In genomic region chr3:13575459-13576061, GRCh38 we compare ENCODE assay signal across 17 cellular contexts. TPM values are rescaled to one million over a fixed set of nuclear protein-coding genes. Genes with fewer than 3 reads are reported as not detected.
DNase-seq lines count a peak whose midpoint lies in the region; ATAC-seq and TF ChIP-seq lines count a peak whose summit lies in the region.
"Had no signal": no experiment of that assay in that cellular context is flagged by ENCODE, and none has a peak within 500 bp of the region (broad histone marks: within the 10 kb centered on the region; RNA-seq: fewer than 3 reads in every experiment).

No MANE protein-coding gene starts in this region.

- peak; percentile 13 for ATAC-seq in activated CD8-positive, alpha-beta T cell treated with anti-CD3 and anti-CD28 coated beads for 36 hours
- no peak for ATAC-seq in activated CD8-positive, alpha-beta T cell treated with anti-CD3 and anti-CD28 coated beads, Interleukin-2, amount 10 ng/mL, durations not matched to agents 7 days and 5 days
- no peak for ATAC-seq in GM18907 (IDR thresholded peaks at IDR 0.05; ENCODE audit: unreplicated experiment)
- ATAC-seq: gastrocnemius medialis had no signal

- TF ChIP-seq CTCF in activated CD8-positive, alpha-beta T cell treated with anti-CD3 and anti-CD28 coated beads for 36 hours (IDR thresholded peaks at IDR 0.05), result no peak
- TF ChIP-seq CTCF in testis (IDR thresholded peaks at IDR 0.05), result no peak

- H3K4me1 ChIP-seq in adipocyte (ENCODE audit: control insufficient read depth, insufficient read depth, low read length) (peaks cover 36% of the 10 kb centered on the region), testis (peaks cover 16% of the 10 kb centered on the region)

- no peak overlapping the region for H3K4me3 Mint-ChIP-seq in activated CD8-positive, alpha-beta T cell treated with anti-CD3 and anti-CD28 coated beads for 36 hours
- H3K4me3 Mint-ChIP-seq in activated CD8-positive, alpha-beta T cell treated with anti-CD3 and anti-CD28 coated beads, Interleukin-2, amount 10 ng/mL, durations not matched to agents 7 days and 5 days, result no peak overlapping the region
- H3K4me3 Mint-ChIP-seq: activated CD4-positive, alpha-beta memory T cell treated with anti-CD3 and anti-CD28 coated beads, Interleukin-2, amount 10 ng/mL, durations not matched to agents 7 days and 5 days had no signal

- H3K9me3 Mint-ChIP-seq in activated CD8-positive, alpha-beta T cell treated with anti-CD3 and anti-CD28 coated beads for 36 hours, result no peaks in the 10 kb centered on the region
- H3K9me3 Mint-ChIP-seq in activated CD8-positive, alpha-beta T cell treated with anti-CD3 and anti-CD28 coated beads, Interleukin-2, amount 10 ng/mL, durations not matched to agents 7 days and 5 days (ENCODE audit: insufficient read depth), result no peaks in the 10 kb centered on the region
- H3K9me3 Mint-ChIP-seq: activated CD4-positive, alpha-beta memory T cell treated with anti-CD3 and anti-CD28 coated beads, Interleukin-2, amount 10 ng/mL, durations not matched to agents 7 days and 5 days; HFFc6 had no signal

- H3K4me3 ChIP-seq in adipocyte (ENCODE audit: low read length) (no peak overlapping the region), testis (no peak overlapping the region)
- H3K4me3 ChIP-seq: gastrocnemius medialis had no signal

- peak overlapping the region; percentile 72 for H3K9ac ChIP-seq in adipocyte (ENCODE audit: low read length)

- 65 to 73% methylated on average over 10 to 11 of the region's 11 CpGs for WGBS in testis, 2 donors

- H3K36me3 ChIP-seq in adipocyte (ENCODE audit: control insufficient read depth, insufficient read depth, low read length, severe bottlenecking) (peaks cover 60% of the 10 kb centered on the region), testis (ENCODE audit: low read depth, missing control alignments) (no peaks in the 10 kb centered on the region)
- H3K36me3 ChIP-seq: gastrocnemius medialis had no signal

- H3K9me3 ChIP-seq in adipocyte (ENCODE audit: control insufficient read depth, low read length) (no peaks in the 10 kb centered on the region), testis (no peaks in the 10 kb centered on the region)
- H3K9me3 ChIP-seq: gastrocnemius medialis had no signal

- peak overlapping the region; percentile 47 for H3K27ac Mint-ChIP-seq in activated CD8-positive, alpha-beta T cell treated with anti-CD3 and anti-CD28 coated beads for 36 hours
- H3K27ac Mint-ChIP-seq in activated CD8-positive, alpha-beta T cell treated with anti-CD3 and anti-CD28 coated beads, Interleukin-2, amount 10 ng/mL, durations not matched to agents 7 days and 5 days, result no peak overlapping the region
- H3K27ac Mint-ChIP-seq: activated CD4-positive, alpha-beta memory T cell treated with anti-CD3 and anti-CD28 coated beads, Interleukin-2, amount 10 ng/mL, durations not matched to agents 7 days and 5 days had no signal

- peaks cover 22% of the 10 kb centered on the region for H3K4me1 Mint-ChIP-seq in activated CD8-positive, alpha-beta T cell treated with anti-CD3 and anti-CD28 coated beads for 36 hours (ENCODE audit: low read depth)
- no peaks in the 10 kb centered on the region for H3K4me1 Mint-ChIP-seq in activated CD8-positive, alpha-beta T cell treated with anti-CD3 and anti-CD28 coated beads, Interleukin-2, amount 10 ng/mL, durations not matched to agents 7 days and 5 days (ENCODE audit: low read depth)
- H3K4me1 Mint-ChIP-seq: activated CD4-positive, alpha-beta memory T cell treated with anti-CD3 and anti-CD28 coated beads, Interleukin-2, amount 10 ng/mL, durations not matched to agents 7 days and 5 days had no signal

- no peak for TF ChIP-seq POLR2A in testis (IDR thresholded peaks at IDR 0.05)

- H3K27me3 Mint-ChIP-seq in activated CD8-positive, alpha-beta T cell treated with anti-CD3 and anti-CD28 coated beads for 36 hours, result no peaks in the 10 kb centered on the region
- no peaks in the 10 kb centered on the region for H3K27me3 Mint-ChIP-seq in activated CD8-positive, alpha-beta T cell treated with anti-CD3 and anti-CD28 coated beads, Interleukin-2, amount 10 ng/mL, durations not matched to agents 7 days and 5 days (ENCODE audit: low read depth)

- peak overlapping the region in 1 of 2 donors; percentile 24 for H3K27ac ChIP-seq in testis
- H3K27ac ChIP-seq: gastrocnemius medialis had no signal

- intact Hi-C loops in activated CD8-positive, alpha-beta T cell treated with anti-CD3 and anti-CD28 coated beads for 36 hours (cut with micrococcal nuclease), result no loop called here
- intact Hi-C loops in testis (cut with DNase I; ENCODE audit: low total_unique reads), result no loop called here

- H3K27me3 ChIP-seq in adipocyte (replicated peaks; ENCODE audit: control insufficient read depth, insufficient read depth, low read length), result no peaks in the 10 kb centered on the region
- H3K27me3 ChIP-seq in testis, result no peaks in the 10 kb centered on the region
- H3K27me3 ChIP-seq: gastrocnemius medialis had no signal

- CTCF ChIA-PET in activated CD8-positive, alpha-beta T cell treated with anti-CD3 and anti-CD28 coated beads for 36 hours (lab: Charles Lee), result interaction anchor here (1.4 kb wide), 1 partner anchor 75 kb away, joined by 3 read pairs; no protein-coding TSS in a partner anchor
- CTCF ChIA-PET in activated CD8-positive, alpha-beta T cell treated with anti-CD3 and anti-CD28 coated beads, Interleukin-2, amount 10 ng/mL, durations not matched to agents 7 days and 5 days (lab: Charles Lee), result interaction anchor here (0.8 kb wide), 1 partner anchor 74 kb away, joined by 3 read pairs; no protein-coding TSS in a partner anchor

- peak; percentile 32 for DNase-seq in activated CD8-positive, alpha-beta T cell treated with anti-CD3 and anti-CD28 coated beads for 36 hours
- DNase-seq in activated CD8-positive, alpha-beta T cell treated with anti-CD3 and anti-CD28 coated beads, Interleukin-2, amount 10 ng/mL, durations not matched to agents 7 days and 5 days, result no peak
- DNase-seq in adipocyte (ENCODE audit: low read depth) (peak; percentile 38), left kidney (ENCODE audit: low read depth, low spot score) (peak; percentile 86), testis (peak; percentile 36), OCI-M2 (lab: John Stamatoyannopoulos, UW; ENCODE audit: unreplicated experiment) (no peak)
- DNase-seq in activated CD4-positive, alpha-beta T cell treated with anti-CD3 and anti-CD28 coated beads, Interleukin-2, amount 50 U/mL, for 48 hours, result no peak
- DNase-seq: 8988T; activated CD4-positive, alpha-beta memory T cell treated with anti-CD3 and anti-CD28 coated beads, Interleukin-2, amount 10 ng/mL, durations not matched to agents 7 days and 5 days; activated gamma-delta T cell; effector memory CD4-positive, alpha-beta T cell; gastrocnemius medialis; NCI-H446; RPMI8226; T-helper 9 cell had no signal

- POLR2A ChIA-PET in activated CD8-positive, alpha-beta T cell treated with anti-CD3 and anti-CD28 coated beads for 36 hours (lab: Charles Lee), result interaction anchor here (1.2 to 2.1 kb wide), 4 partner anchors 14 to 156 kb away, joined by 3 to 6 read pairs (median 5); partner anchors contain the start of genes FBLN2 and NUP210
- POLR2A ChIA-PET in activated CD8-positive, alpha-beta T cell treated with anti-CD3 and anti-CD28 coated beads, Interleukin-2, amount 10 ng/mL, durations not matched to agents 7 days and 5 days (lab: Charles Lee), result interaction anchor here (0.6 kb wide), 1 partner anchor 1165 kb away, joined by 3 read pairs; no protein-coding TSS in a partner anchor

- H3K36me3 Mint-ChIP-seq in activated CD8-positive, alpha-beta T cell treated with anti-CD3 and anti-CD28 coated beads for 36 hours (ENCODE audit: low read depth), result no peaks in the 10 kb centered on the region
- no peaks in the 10 kb centered on the region for H3K36me3 Mint-ChIP-seq in activated CD8-positive, alpha-beta T cell treated with anti-CD3 and anti-CD28 coated beads, Interleukin-2, amount 10 ng/mL, durations not matched to agents 7 days and 5 days (ENCODE audit: low read depth)

RNA-seq across cellular contexts. Expression of gene FBLN2, which starts 26.6 kb away (rescaled TPM):
- total RNA-seq in activated CD8-positive, alpha-beta T cell treated with anti-CD3 and anti-CD28 coated beads for 36 hours, result 10 to 100 TPM in 1 of 2 experiments, 1 to 10 TPM in 1; 8.4 to 13.7 TPM
- 1 to 10 TPM; 1.8 to 2.6 TPM for total RNA-seq in activated CD8-positive, alpha-beta T cell treated with anti-CD3 and anti-CD28 coated beads, Interleukin-2, amount 10 ng/mL, durations not matched to agents 7 days and 5 days
- 100 to 1,000 TPM; 248 to 334 TPM for total RNA-seq in testis
- polyA plus RNA-seq in testis (ENCODE audit: insufficient read depth, low read depth, low replicate concordance), result 172 TPM
- total RNA-seq: activated CD4-positive, alpha-beta memory T cell treated with anti-CD3 and anti-CD28 coated beads, Interleukin-2, amount 10 ng/mL, durations not matched to agents 7 days and 5 days had no signal

Comparison
In these comparisons a context has a peak if more than half of its experiments do, and no peak if none do; other contexts are left out.
1. DNase-seq: peak in activated CD8-positive, alpha-beta T cell treated with anti-CD3 and anti-CD28 coated beads for 36 hours (single experiment), adipocyte (single experiment), left kidney (single experiment) and testis (single experiment); none in activated CD8-positive, alpha-beta T cell treated with anti-CD3 and anti-CD28 coated beads, Interleukin-2, amount 10 ng/mL, durations not matched to agents 7 days and 5 days (single experiment), OCI-M2 (single experiment) and activated CD4-positive, alpha-beta T cell treated with anti-CD3 and anti-CD28 coated beads, Interleukin-2, amount 50 U/mL, for 48 hours (0 of 2).
2. RNA of gene FBLN2, which starts 26.6 kb away (total RNA-seq): 248 to 334 TPM in testis; 8.4 to 13.7 TPM in activated CD8-positive, alpha-beta T cell treated with anti-CD3 and anti-CD28 coated beads for 36 hours and 1.8 to 2.6 TPM in activated CD8-positive, alpha-beta T cell treated with anti-CD3 and anti-CD28 coated beads, Interleukin-2, amount 10 ng/mL, durations not matched to agents 7 days and 5 days; every median in the first group is over 10 times any median in the second.